Comparison of ENCODE assay signal across 19 cellular contexts in the genomic region with DNA sequence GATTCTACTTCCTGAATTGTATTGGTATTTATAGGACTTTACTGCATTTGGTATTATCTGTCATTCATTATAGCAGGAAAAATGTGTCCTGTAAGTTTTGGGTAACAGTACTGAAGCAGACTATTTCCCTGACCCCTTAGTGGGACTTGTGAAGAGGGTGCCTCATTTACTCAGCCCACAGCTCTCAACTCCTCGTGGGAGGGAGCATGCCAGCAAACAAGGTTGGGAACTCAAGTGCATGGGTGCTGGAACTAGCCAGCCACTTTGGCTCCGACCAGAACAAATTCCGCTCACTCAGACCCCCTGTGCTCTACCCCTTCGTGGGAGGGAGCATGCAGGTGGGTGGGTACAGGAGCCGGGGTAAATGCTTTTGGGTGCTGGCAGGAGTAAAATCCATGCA.
"Had no signal": no experiment of that assay in that cellular context is flagged by ENCODE, and none has a peak within 500 bp of the region (broad histone marks: within the 10 kb centered on the region; RNA-seq: fewer than 3 reads in every experiment).

No MANE protein-coding gene starts in this region.

- H3K9me3 ChIP-seq: SJSA1 had no signal

- H3K36me3 ChIP-seq: SJSA1 had no signal

- H3K27ac ChIP-seq: SJSA1, SK-N-MC had no signal

- H3K4me1 ChIP-seq: SJSA1 had no signal

- H3K27me3 ChIP-seq: SJSA1 had no signal

- FAIRE-seq: RCC 7860 had no signal

- H3K4me3 ChIP-seq: SJSA1, SK-N-MC had no signal

- DNase-seq: KBM-7, NCI-H1092, NCI-H1105 treated with DMSO at 0.1 percent for 48 hours, NCI-H1417 treated with DMSO at 0.1 percent for 48 hours, NCI-H146, NCI-H1694 treated with DMSO at 0.1 percent for 48 hours, NCI-H1930, NCI-H2081, NCI-H2107, NCI-H2227 treated with DMSO at 0.1 percent for 48 hours, NCI-H524, NCI-H526 treated with DMSO at 0.1 percent for 48 hours, NCI-H748 treated with DMSO at 0.1 percent for 48 hours, Right ventricle myocardium superior, RPMI8226, SIG-M5 had no signal
